Comparison of ENCODE assay signal across 8 cellular contexts in the genomic region with DNA sequence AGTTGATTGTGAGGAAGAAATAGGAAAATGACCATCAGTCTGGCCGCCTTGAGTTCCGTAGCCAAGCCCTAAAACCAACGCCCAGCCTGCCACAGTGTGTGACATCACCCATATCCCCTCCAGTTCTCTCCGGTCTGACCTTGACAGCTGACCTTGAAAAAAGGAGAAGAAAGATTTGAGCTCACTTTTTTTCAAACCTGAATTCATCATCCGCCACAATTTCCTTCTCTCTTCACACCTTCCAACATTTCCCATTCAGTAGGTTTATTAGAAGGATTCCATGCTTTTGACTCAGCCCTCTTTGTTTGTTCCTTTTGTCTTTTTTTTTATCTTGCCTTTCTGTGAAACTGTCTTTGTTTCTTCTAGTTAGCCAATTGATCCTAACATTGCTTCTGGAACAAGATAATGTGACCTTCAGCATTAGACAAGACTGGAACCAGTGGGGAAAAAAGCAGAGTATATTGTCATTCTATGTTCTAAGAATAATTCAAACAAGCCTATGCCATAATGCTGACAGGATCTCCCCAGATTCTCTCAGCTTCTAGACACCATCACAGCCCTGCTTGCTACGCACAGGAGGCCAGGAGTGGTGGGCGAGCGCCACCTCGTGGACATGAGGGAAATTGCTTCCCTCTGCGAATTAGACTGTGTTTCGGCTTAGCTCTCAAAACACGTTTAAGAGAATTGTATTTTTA.
DNase-seq lines count a peak whose midpoint lies in the region; ATAC-seq, FAIRE-seq and TF ChIP-seq lines count a peak whose summit lies in the region.

No MANE protein-coding gene starts in this region.

- no peak for TF ChIP-seq POLR2A in endothelial cell of umbilical vein (IDR thresholded peaks at IDR 0.05; ENCODE audit: low read depth, low read length)

- H3K9me3 Mint-ChIP-seq in stimulated activated naive CD8-positive, alpha-beta T cell treated with anti-CD3 and anti-CD28 coated beads, Interleukin-15, amount 100 ng/mL, for 72 hours = no peaks in the 10 kb centered on the region

- peak; percentile 96 for TF ChIP-seq CTCF in endothelial cell of umbilical vein (IDR thresholded peaks at IDR 0.05; ENCODE audit: extremely low read depth in 1 of 2, insufficient read depth in 1 of 2, low read depth in 1 of 2, low read length in 2 of 2)

- peak; percentile 85 for FAIRE-seq in endothelial cell of umbilical vein (lab: Jason Lieb, UNC)

- peaks cover 15 to 35% of the 10 kb centered on the region in 2 experiments for H3K27me3 ChIP-seq in endothelial cell of umbilical vein (ENCODE audit: control insufficient read depth in 2 of 2, insufficient read depth in 2 of 2, low read length in 2 of 2)

- H3K79me2 ChIP-seq in endothelial cell of umbilical vein (ENCODE audit: control insufficient read depth, insufficient read depth, low read length) = no peaks in the 10 kb centered on the region

- H3K9ac ChIP-seq in endothelial cell of umbilical vein (replicated peaks; ENCODE audit: extremely low read depth, insufficient read depth, low read length) = no peak overlapping the region

- WGBS in mesodermal cell (ENCODE audit: insufficient coverage in 2 of 2), 2 experiments = 40 to 69% methylated on average over 2 to 3 of the region's 12 CpGs

- no peaks in the 10 kb centered on the region for H3K4me1 Mint-ChIP-seq in stimulated activated naive CD8-positive, alpha-beta T cell treated with anti-CD3 and anti-CD28 coated beads, Interleukin-15, amount 100 ng/mL, for 72 hours

- CTCF ChIA-PET in endothelial cell of umbilical vein (lab: Charles Lee) = interaction anchor here (0.6 to 4.2 kb wide), 87 partner anchors 8 to 1743 kb away, joined by 3 to 101 read pairs (median 4); no protein-coding TSS in a partner anchor

- H3K27ac ChIP-seq in endothelial cell of umbilical vein (ENCODE audit: insufficient read depth, low read depth, low read length) (no peak overlapping the region), mesodermal cell (ENCODE audit: low read depth, low read length, severe bottlenecking) (peak overlapping the region; percentile 56)

- H3K27ac Mint-ChIP-seq in stimulated activated naive CD8-positive, alpha-beta T cell treated with anti-CD3 and anti-CD28 coated beads, Interleukin-15, amount 100 ng/mL, for 72 hours = no peak overlapping the region

- no peaks in the 10 kb centered on the region for H4K20me1 ChIP-seq in endothelial cell of umbilical vein (replicated peaks; ENCODE audit: control insufficient read depth, extremely low read depth, insufficient read depth, low read length)

- POLR2A ChIA-PET in endothelial cell of umbilical vein (lab: Charles Lee) = no interaction called here

- H3K4me2 ChIP-seq in endothelial cell of umbilical vein (ENCODE audit: insufficient read depth, low read length) = peak overlapping the region; percentile 5

- DNase-seq in DMS 273 (lab: John Stamatoyannopoulos, UW; ENCODE audit: unreplicated experiment) (peak; percentile 80), NCI-H510A treated with DMSO at 0.1 percent for 48 hours (lab: John Stamatoyannopoulos, UW) (peak; percentile 72), endothelial cell of umbilical vein (ENCODE audit: low read depth, low spot score) (peak; percentile 78)
- peak; percentile 3 to 15 for DNase-seq in activated CD4-positive, alpha-beta T cell treated with anti-CD3 and anti-CD28 coated beads, Interleukin-2, amount 50 U/mL, for 4 hours
- DNase-seq in stimulated activated naive CD8-positive, alpha-beta T cell treated with anti-CD3 and anti-CD28 coated beads, Interleukin-15, amount 100 ng/mL, for 72 hours = peak; percentile 50 to 52

- no peaks in the 10 kb centered on the region for H3K9me1 ChIP-seq in endothelial cell of umbilical vein (replicated peaks; ENCODE audit: control insufficient read depth, extremely low read depth, insufficient read depth, low read length)

- ATAC-seq in GM19455 (IDR thresholded peaks at IDR 0.05; ENCODE audit: unreplicated experiment) (peak; percentile 96), HG03457 (IDR thresholded peaks at IDR 0.05; ENCODE audit: unreplicated experiment) (peak; percentile 97)
- peak; percentile 69 for ATAC-seq in stimulated activated naive CD8-positive, alpha-beta T cell treated with anti-CD3 and anti-CD28 coated beads, Interleukin-15, amount 100 ng/mL, for 72 hours

- no peak overlapping the region for H2AFZ ChIP-seq in endothelial cell of umbilical vein (ENCODE audit: low read depth, low read length)

- H3K9me3 ChIP-seq in endothelial cell of umbilical vein (replicated peaks; ENCODE audit: control insufficient read depth, insufficient read depth, low read length) (no peaks in the 10 kb centered on the region), mesodermal cell (ENCODE audit: control insufficient read depth, low read length) (no peaks in the 10 kb centered on the region)

- H3K4me1 ChIP-seq in endothelial cell of umbilical vein (ENCODE audit: control insufficient read depth, extremely low read depth, insufficient read depth, low read length) (peaks cover 3% of the 10 kb centered on the region), mesodermal cell (ENCODE audit: control insufficient read depth, insufficient read depth, low read length, poor library complexity, severe bottlenecking) (no peaks in the 10 kb centered on the region)

- peaks cover 29% of the 10 kb centered on the region for H3K27me3 Mint-ChIP-seq in stimulated activated naive CD8-positive, alpha-beta T cell treated with anti-CD3 and anti-CD28 coated beads, Interleukin-15, amount 100 ng/mL, for 72 hours

- H3K4me3 ChIP-seq in endothelial cell of umbilical vein (replicated peaks in 1 of 3; ENCODE audit: insufficient read depth in 1 of 3, low read depth in 1 of 3, low read length in 3 of 3) (no peak overlapping the region), mesodermal cell (ENCODE audit: extremely low read depth, insufficient read depth, low read length, poor library complexity, severe bottlenecking) (no peak overlapping the region)

- H3K4me3 Mint-ChIP-seq in stimulated activated naive CD8-positive, alpha-beta T cell treated with anti-CD3 and anti-CD28 coated beads, Interleukin-15, amount 100 ng/mL, for 72 hours = no peak overlapping the region

- dilution Hi-C loops in endothelial cell of umbilical vein (cut with MboI; ENCODE audit: extremely low pct_ligation_motif_present, low sequenced_read_pairs) = no loop called here

- intact Hi-C loops in endothelial cell of umbilical vein (cut with micrococcal nuclease) = loop anchor here (1.0 to 10.0 kb wide), 9 partner anchors 256 to 1631 kb away; no protein-coding TSS in a partner anchor

- no peaks in the 10 kb centered on the region for H3K36me3 ChIP-seq in endothelial cell of umbilical vein (ENCODE audit: control insufficient read depth in 2 of 2, extremely low read depth in 1 of 2, insufficient read depth in 2 of 2, low read length in 2 of 2)
- H3K36me3 ChIP-seq in mesodermal cell (ENCODE audit: control insufficient read depth, insufficient read depth, low read length) = no peaks in the 10 kb centered on the region

- BruUV-seq in endothelial cell of umbilical vein (replicated peaks; lab: Mats Ljungman, UMichigan) = no TSS peak

TF ChIP-seq in endothelial cell of umbilical vein, 7 proteins besides CTCF, POLR2A, EP300 and RAD21:
- TF ChIP-seq POLR2AphosphoS5 (IDR thresholded peaks at IDR 0.05; ENCODE audit: insufficient read depth, low read depth, low read length) (no peak), MYC (IDR thresholded peaks at IDR 0.05; ENCODE audit: low read depth, low read length) (no peak), EZH2 (IDR thresholded peaks at IDR 0.05; ENCODE audit: borderline replicate concordance, low read depth, low read length, severe bottlenecking) (no peak), FOS (IDR thresholded peaks at IDR 0.05; ENCODE audit: borderline replicate concordance, insufficient read depth, low read length) (no peak), GATA2 (IDR thresholded peaks at IDR 0.05; ENCODE audit: insufficient read depth, insufficient read length, low read depth, low read length) (no peak), MAX (IDR thresholded peaks at IDR 0.05; ENCODE audit: insufficient read depth, insufficient read length) (no peak), JUN (IDR thresholded peaks at IDR 0.05; ENCODE audit: borderline replicate concordance, insufficient read depth, insufficient read length, low read depth) (no peak)
TF ChIP-seq in endothelial cell of umbilical vein: peak in this region for 0.

Comparison
In these comparisons a context has a peak if more than half of its experiments do, and no peak if none do; other contexts are left out.
1. DNase-seq: peak in every context shown above with its lines; median percentile 80 in DMS 273; 78 in endothelial cell of umbilical vein; 72 in NCI-H510A treated with DMSO at 0.1 percent for 48 hours; 51 in stimulated activated naive CD8-positive, alpha-beta T cell treated with anti-CD3 and anti-CD28 coated beads, Interleukin-15, amount 100 ng/mL, for 72 hours; 9 in activated CD4-positive, alpha-beta T cell treated with anti-CD3 and anti-CD28 coated beads, Interleukin-2, amount 50 U/mL, for 4 hours.